ENCODE assay signal across 2 cellular contexts in genomic region chr19:57537953-57538547, GRCh38.
TF ChIP-seq lines count a peak whose summit lies in the region.

No MANE protein-coding gene starts in this region.

TF ChIP-seq in liver, 16 proteins besides CTCF, POLR2A, EP300 and RAD21:
- TF ChIP-seq SP1 (IDR thresholded peaks at IDR 0.05) (no peak), JUND (IDR thresholded peaks at IDR 0.05) (no peak), YY1 (IDR thresholded peaks at IDR 0.05) (no peak), FOXA2 (IDR thresholded peaks at IDR 0.05) (no peak), ZBTB33 (IDR thresholded peaks at IDR 0.05) (no peak), TAF1 (conservative IDR thresholded peaks at IDR 0.05) (no peak), HNF4A (conservative IDR thresholded peaks at IDR 0.05) (no peak)

TF ChIP-seq in HepG2, 621 proteins besides CTCF, POLR2A, EP300 and RAD21:
- TF ChIP-seq ETV6 (CRISPR knock-in tag; conservative IDR thresholded peaks at IDR 0.05) (no peak), SKI (IDR thresholded peaks at IDR 0.05; ENCODE audit: partially characterized antibody) (no peak), ZNF775 (CRISPR knock-in tag; IDR thresholded peaks at IDR 0.05; ENCODE audit: borderline replicate concordance) (no peak), RCOR2 (CRISPR knock-in tag; IDR thresholded peaks at IDR 0.05) (no peak), TEAD2 (CRISPR knock-in tag; IDR thresholded peaks at IDR 0.05) (no peak), ASH2L (IDR thresholded peaks at IDR 0.05; ENCODE audit: insufficient read length, low read depth, low read length) (no peak), SNAI1 (CRISPR knock-in tag; IDR thresholded peaks at IDR 0.05; ENCODE audit: borderline replicate concordance) (no peak), ZNF747 (CRISPR knock-in tag; IDR thresholded peaks at IDR 0.05; ENCODE audit: borderline replicate concordance) (no peak), PAWR (CRISPR knock-in tag; IDR thresholded peaks at IDR 0.05; ENCODE audit: borderline replicate concordance) (no peak), ZNF547 (CRISPR knock-in tag; IDR thresholded peaks at IDR 0.05) (no peak), RFXANK (CRISPR knock-in tag; IDR thresholded peaks at IDR 0.05) (no peak), ZFYVE20 (CRISPR knock-in tag; IDR thresholded peaks at IDR 0.05; ENCODE audit: borderline replicate concordance, low read depth) (no peak), E2F2 (CRISPR knock-in tag; IDR thresholded peaks at IDR 0.05; ENCODE audit: borderline replicate concordance) (no peak), ZNF232 (CRISPR knock-in tag; IDR thresholded peaks at IDR 0.05; ENCODE audit: borderline replicate concordance) (no peak), RNF219 (CRISPR knock-in tag; IDR thresholded peaks at IDR 0.05) (no peak), FOXM1 (CRISPR knock-in tag; IDR thresholded peaks at IDR 0.05) (no peak), HNRNPLL (IDR thresholded peaks at IDR 0.05; ENCODE audit: low read depth, low read length, poor library complexity, severe bottlenecking) (no peak), MLLT10 (CRISPR knock-in tag; IDR thresholded peaks at IDR 0.05) (no peak), KDM5B (CRISPR knock-in tag; IDR thresholded peaks at IDR 0.05; ENCODE audit: borderline replicate concordance) (no peak)
- TF ChIP-seq, protein P1, sequence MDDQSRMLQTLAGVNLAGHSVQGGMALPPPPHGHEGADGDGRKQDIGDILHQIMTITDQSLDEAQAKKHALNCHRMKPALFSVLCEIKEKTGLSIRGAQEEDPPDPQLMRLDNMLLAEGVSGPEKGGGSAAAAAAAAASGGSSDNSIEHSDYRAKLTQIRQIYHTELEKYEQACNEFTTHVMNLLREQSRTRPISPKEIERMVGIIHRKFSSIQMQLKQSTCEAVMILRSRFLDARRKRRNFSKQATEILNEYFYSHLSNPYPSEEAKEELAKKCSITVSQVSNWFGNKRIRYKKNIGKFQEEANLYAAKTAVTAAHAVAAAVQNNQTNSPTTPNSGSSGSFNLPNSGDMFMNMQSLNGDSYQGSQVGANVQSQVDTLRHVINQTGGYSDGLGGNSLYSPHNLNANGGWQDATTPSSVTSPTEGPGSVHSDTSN (CRISPR knock-in tag; IDR thresholded peaks at IDR 0.05; ENCODE audit: borderline replicate concordance) = no peak
